In genomic region chr9:15229475-15229874, GRCh38 we compare ENCODE assay signal across 22 cellular contexts.
"Had no signal": no experiment of that assay in that cellular context is flagged by ENCODE, and none has a peak within 500 bp of the region (broad histone marks: within the 10 kb centered on the region; RNA-seq: fewer than 3 reads in every experiment).

No MANE protein-coding gene starts in this region.

- H3K4me1 ChIP-seq: foreskin keratinocyte, testis, vagina had no signal

- FAIRE-seq: small intestine had no signal

- H3K9me3 ChIP-seq: lower lobe of right lung, testis, vagina had no signal

- H3K4me1 Mint-ChIP-seq: brain had no signal

- H3K27me3 Mint-ChIP-seq: brain; naive B cell; stimulated activated memory B cell treated with anti-CD40 and anti-IgM and Interleukin-4, amounts not matched to agents 10 μg/mL and 1 μg/mL and 100 μg/mL, for 72 hours; T-helper 17 cell; type B pancreatic cell had no signal

- H3K36me3 ChIP-seq: lower lobe of right lung, vagina had no signal

- H3K27ac ChIP-seq: foreskin keratinocyte, lower lobe of right lung, testis, vagina had no signal

- H3K4me3 Mint-ChIP-seq: brain; stimulated activated memory B cell treated with anti-CD40 and anti-IgM and Interleukin-4, amounts not matched to agents 10 μg/mL and 1 μg/mL and 100 μg/mL, for 72 hours; T-helper 17 cell; type B pancreatic cell had no signal

- ATAC-seq: foreskin keratinocyte; left lobe of liver; lower lobe of right lung; sciatic nerve; stimulated activated memory B cell treated with anti-CD40 and anti-IgM and Interleukin-4, amounts not matched to agents 10 μg/mL and 1 μg/mL and 100 μg/mL, for 72 hours; T-helper 17 cell had no signal

- H3K27ac Mint-ChIP-seq: brain; stimulated activated memory B cell treated with anti-CD40 and anti-IgM and Interleukin-4, amounts not matched to agents 10 μg/mL and 1 μg/mL and 100 μg/mL, for 72 hours; T-helper 17 cell; type B pancreatic cell had no signal

- H3K27me3 ChIP-seq: foreskin keratinocyte, testis, vagina had no signal

- H3K4me3 ChIP-seq: lower lobe of right lung, testis, vagina had no signal

- DNase-seq: activated CD4-positive, alpha-beta T cell treated with anti-CD3 and anti-CD28 coated beads, Interleukin-2, amount 50 U/mL, for 1 hour; activated CD4-positive, CD25-positive, alpha-beta regulatory T cell; activated naive CD4-positive, alpha-beta T cell treated with Interleukin-2 at 50 U/mL for 16 hours; aorta; dermis blood vessel endothelial cell; effector memory CD4-positive, alpha-beta T cell; foreskin keratinocyte; kidney; lower lobe of right lung; mesendoderm; naive B cell; small intestine; stimulated activated CD4-positive, alpha-beta T cell treated with anti-CD3 and anti-CD28 coated beads, Interleukin-2, amount 100 ng/mL, for 24 hours; SW 1271; T-helper 17 cell; testis had no signal
